19 cellular contexts compared by ENCODE assay signal in the genomic region with DNA sequence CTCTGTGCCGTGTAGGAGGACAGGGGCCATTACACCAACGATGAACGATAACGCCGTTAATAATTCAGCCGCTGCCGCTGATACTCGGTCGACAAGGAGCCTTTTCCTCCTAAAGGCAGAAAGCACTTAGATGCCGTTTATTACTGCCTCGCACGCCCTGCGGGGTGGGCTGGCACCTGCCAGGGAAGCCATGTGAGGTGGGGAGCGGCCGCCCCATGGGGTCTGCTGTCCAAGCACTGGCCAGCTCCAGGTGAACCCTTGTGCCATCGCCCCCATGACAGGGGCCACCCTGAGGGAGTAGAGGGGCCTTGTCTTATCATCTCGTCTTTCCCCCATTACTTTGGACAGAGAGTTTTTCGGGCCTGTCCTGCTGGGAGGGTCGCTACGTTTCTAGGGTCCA.
"Had no signal": no experiment of that assay in that cellular context is flagged by ENCODE, and none has a peak within 500 bp of the region (broad histone marks: within the 10 kb centered on the region; RNA-seq: fewer than 3 reads in every experiment).

No MANE protein-coding gene starts in this region.

- H3K4me3 ChIP-seq: heart left ventricle, lung, sigmoid colon, skin epidermis, testis, tibial nerve had no signal

- FAIRE-seq: endometrium, frontal cortex had no signal

- DNase-seq: effector memory CD4-positive, alpha-beta T cell; hypothalamus; islet precursor cell; left ventricle myocardium superior; mesenchymal stem cell; midbrain; sigmoid colon; stimulated activated CD4-positive, alpha-beta T cell treated with anti-CD3 and anti-CD28 coated beads, Interleukin-2, amount 100 ng/mL, for 24 hours; stimulated activated CD4-positive, alpha-beta T cell treated with anti-CD3 and anti-CD28 coated beads, Interleukin-4, amount 100 ng/mL, for 4 hours; stimulated activated naive B cell treated with anti-CD40 and anti-IgM and Interleukin-4, amounts not matched to agents 10 μg/mL and 1 μg/mL and 100 μg/mL, for 72 hours; stimulated activated naive CD8-positive, alpha-beta T cell treated with anti-CD3 and anti-CD28 coated beads, Interleukin-15, amount 100 ng/mL, for 72 hours; testis had no signal

- H3K27me3 Mint-ChIP-seq: natural killer cell treated with Interleukin-12 subunit alpha and Interleukin-12 subunit beta and Interleukin-15 and Interleukin-18, amount 100 ng/mL, for 72 hours; stimulated activated naive CD8-positive, alpha-beta T cell treated with anti-CD3 and anti-CD28 coated beads, Interleukin-15, amount 100 ng/mL, for 72 hours had no signal

- H3K27me3 ChIP-seq: heart left ventricle, sigmoid colon, testis, tibial nerve had no signal

- H3K4me3 Mint-ChIP-seq: natural killer cell treated with Interleukin-12 subunit alpha and Interleukin-12 subunit beta and Interleukin-15 and Interleukin-18, amount 100 ng/mL, for 72 hours; stimulated activated naive B cell treated with anti-CD40 and anti-IgM and Interleukin-4, amounts not matched to agents 10 μg/mL and 1 μg/mL and 100 μg/mL, for 72 hours; stimulated activated naive CD8-positive, alpha-beta T cell treated with anti-CD3 and anti-CD28 coated beads, Interleukin-15, amount 100 ng/mL, for 72 hours had no signal

- H3K9me3 Mint-ChIP-seq: natural killer cell treated with Interleukin-12 subunit alpha and Interleukin-12 subunit beta and Interleukin-15 and Interleukin-18, amount 100 ng/mL, for 72 hours; stimulated activated naive B cell treated with anti-CD40 and anti-IgM and Interleukin-4, amounts not matched to agents 10 μg/mL and 1 μg/mL and 100 μg/mL, for 72 hours; stimulated activated naive CD8-positive, alpha-beta T cell treated with anti-CD3 and anti-CD28 coated beads, Interleukin-15, amount 100 ng/mL, for 72 hours had no signal

- H3K36me3 ChIP-seq: sigmoid colon had no signal

- H3K36me3 Mint-ChIP-seq: natural killer cell treated with Interleukin-12 subunit alpha and Interleukin-12 subunit beta and Interleukin-15 and Interleukin-18, amount 100 ng/mL, for 72 hours had no signal

- H3K27ac Mint-ChIP-seq: stimulated activated naive B cell treated with anti-CD40 and anti-IgM and Interleukin-4, amounts not matched to agents 10 μg/mL and 1 μg/mL and 100 μg/mL, for 72 hours; stimulated activated naive CD8-positive, alpha-beta T cell treated with anti-CD3 and anti-CD28 coated beads, Interleukin-15, amount 100 ng/mL, for 72 hours had no signal
